In genomic region chr1:36343651-36344394, GRCh38 we compare ENCODE assay signal across 27 cellular contexts. TPM values are rescaled to one million over a fixed set of nuclear protein-coding genes. Genes with fewer than 3 reads are reported as not detected.
DNase-seq lines count a peak whose midpoint lies in the region; ATAC-seq and TF ChIP-seq lines count a peak whose summit lies in the region.
"Had no signal": no experiment of that assay in that cellular context is flagged by ENCODE, and none has a peak within 500 bp of the region (broad histone marks: within the 10 kb centered on the region; RNA-seq: fewer than 3 reads in every experiment).

No MANE protein-coding gene starts in this region.

- H3K36me3 ChIP-seq in esophagus squamous epithelium, result peaks cover 23 to 97% (median 44%) of the 10 kb centered on the region in 3 donors
- H3K36me3 ChIP-seq in aorta (ENCODE audit: control insufficient read depth in 1 of 2, insufficient read depth in 2 of 2, low read length in 1 of 2), result peaks cover 0 to 3% of the 10 kb centered on the region in 2 donors

- CTCF ChIA-PET in activated naive CD4-positive, alpha-beta T cell treated with anti-CD3 and anti-CD28 coated beads, Interleukin-2, amount 10 ng/mL, durations not matched to agents 7 days and 5 days (lab: Charles Lee), result interaction anchor here (0.5 to 5.5 kb wide), 9 partner anchors 9 to 110 kb away, joined by 4 to 83 read pairs (median 10); partner anchors contain the start of gene LSM10

- H3K27me3 ChIP-seq in esophagus squamous epithelium, result no peaks in the 10 kb centered on the region
- H3K27me3 ChIP-seq in aorta (ENCODE audit: control insufficient read depth in 1 of 2, insufficient read depth in 2 of 2, low read length in 1 of 2), result no peaks in the 10 kb centered on the region
- H3K27me3 ChIP-seq: body of pancreas, transverse colon had no signal

- ATAC-seq in sciatic nerve (peak; percentile 11), aorta (ENCODE audit: low FRiP score) (no peak), GM21786 (IDR thresholded peaks at IDR 0.05; ENCODE audit: unreplicated experiment) (no peak), HG02763 (IDR thresholded peaks at IDR 0.05; ENCODE audit: unreplicated experiment) (no peak)
- ATAC-seq: body of pancreas had no signal

- H3K27ac Mint-ChIP-seq in activated naive CD4-positive, alpha-beta T cell treated with anti-CD3 and anti-CD28 coated beads, Interleukin-2, amount 10 ng/mL, durations not matched to agents 7 days and 5 days, result peak overlapping the region; percentile 33
- H3K27ac Mint-ChIP-seq: activated T-cell treated with anti-CD3 and anti-CD28 coated beads, Interleukin-2, amount 50 U/mL, for 72 hours; B cell had no signal

- TF ChIP-seq POLR2A in esophagus squamous epithelium (IDR thresholded peaks at IDR 0.05), result no peak

- H3K27ac ChIP-seq in esophagus squamous epithelium, result peak overlapping the region; percentile 5 to 75 (median 48)
- H3K27ac ChIP-seq in aorta (ENCODE audit: low read depth in 1 of 2, low read length in 2 of 2), result peak overlapping the region; percentile 23 to 91
- H3K27ac ChIP-seq: body of pancreas had no signal

- H3K9me3 Mint-ChIP-seq in activated naive CD4-positive, alpha-beta T cell treated with anti-CD3 and anti-CD28 coated beads, Interleukin-2, amount 10 ng/mL, durations not matched to agents 7 days and 5 days, result no peaks in the 10 kb centered on the region
- H3K9me3 Mint-ChIP-seq: activated T-cell treated with anti-CD3 and anti-CD28 coated beads, Interleukin-2, amount 50 U/mL, for 72 hours had no signal

- H3K27me3 Mint-ChIP-seq in activated naive CD4-positive, alpha-beta T cell treated with anti-CD3 and anti-CD28 coated beads, Interleukin-2, amount 10 ng/mL, durations not matched to agents 7 days and 5 days, result no peaks in the 10 kb centered on the region
- H3K27me3 Mint-ChIP-seq: activated naive CD8-positive, alpha-beta T cell; B cell had no signal

- H3K4me3 ChIP-seq in esophagus squamous epithelium (no peak overlapping the region), aorta (ENCODE audit: low read length in 2 of 2) (no peak overlapping the region)
- H3K4me3 ChIP-seq: body of pancreas, lung, transverse colon had no signal

- peaks cover 44% of the 10 kb centered on the region for H3K36me3 Mint-ChIP-seq in activated naive CD4-positive, alpha-beta T cell treated with anti-CD3 and anti-CD28 coated beads, Interleukin-2, amount 10 ng/mL, durations not matched to agents 7 days and 5 days
- H3K36me3 Mint-ChIP-seq: activated naive CD8-positive, alpha-beta T cell had no signal

- WGBS in esophagus squamous epithelium, 2 donors, result 80 to 90% methylated on average over 2 to 9 of the region's 24 CpGs
- 91 to 92% methylated on average over 23 to 24 of the region's 24 CpGs for WGBS in aorta, 2 donors

- H3K9me3 ChIP-seq in esophagus squamous epithelium (no peaks in the 10 kb centered on the region), aorta (ENCODE audit: control insufficient read depth, low read length) (no peaks in the 10 kb centered on the region)
- H3K9me3 ChIP-seq: body of pancreas, transverse colon had no signal

- H3K4me1 ChIP-seq in esophagus squamous epithelium, result peaks cover 5 to 24% (median 12%) of the 10 kb centered on the region in 3 donors
- H3K4me1 ChIP-seq in aorta (ENCODE audit: control insufficient read depth in 1 of 2, insufficient read depth in 2 of 2, low read length in 2 of 2), result no peaks in the 10 kb centered on the region
- H3K4me1 ChIP-seq: body of pancreas had no signal

- peaks cover 10% of the 10 kb centered on the region for H3K4me1 Mint-ChIP-seq in activated naive CD4-positive, alpha-beta T cell treated with anti-CD3 and anti-CD28 coated beads, Interleukin-2, amount 10 ng/mL, durations not matched to agents 7 days and 5 days

- no peak for DNase-seq in activated naive CD4-positive, alpha-beta T cell treated with anti-CD3 and anti-CD28 coated beads, Interleukin-2, amount 10 ng/mL, durations not matched to agents 7 days and 5 days
- DNase-seq in activated naive CD4-positive, alpha-beta T cell treated with Interleukin-2 at 50 U/mL for 16 hours, result no peak
- DNase-seq in esophagus squamous epithelium (lab: John Stamatoyannopoulos, UW), result no peak
- DNase-seq in sciatic nerve (ENCODE audit: low spot score), result no peak
- DNase-seq in aorta, result no peak
- no peak for DNase-seq in NCI-H69 (lab: John Stamatoyannopoulos, UW)
- DNase-seq: 8988T; activated CD4-positive, alpha-beta T cell treated with anti-CD3 and anti-CD28 coated beads for 1 hour; activated T-cell treated with anti-CD3 and anti-CD28 coated beads, Interleukin-2, amount 50 U/mL, for 72 hours; body of pancreas; COR-L47; DND-41; foreskin fibroblast; H7; islet precursor cell; Kasumi-1; NCI-H1048; NCI-H2029 treated with DMSO at 0.1 percent for 48 hours; NCI-H446 treated with DMSO at 0.1 percent for 48 hours; nucleus accumbens; stimulated activated naive CD4-positive, alpha-beta T cell; transverse colon had no signal

- no peak for TF ChIP-seq CTCF in esophagus squamous epithelium (IDR thresholded peaks at IDR 0.05)

- intact Hi-C loops in esophagus squamous epithelium (cut with DNase I) (loop anchor here (5.0 kb wide), 1 partner anchor 78 kb away; no protein-coding TSS in a partner anchor), sciatic nerve (cut with DNase I) (loop anchor here (5.0 kb wide), 1 partner anchor 78 kb away; no protein-coding TSS in a partner anchor), aorta (cut with DNase I) (loop anchor here in 1 of 2 donors (2.0 kb wide), 1 partner anchor 77 kb away; no protein-coding TSS in a partner anchor)

- H3K4me3 Mint-ChIP-seq in activated naive CD4-positive, alpha-beta T cell treated with anti-CD3 and anti-CD28 coated beads, Interleukin-2, amount 10 ng/mL, durations not matched to agents 7 days and 5 days, result no peak overlapping the region
- H3K4me3 Mint-ChIP-seq: activated naive CD8-positive, alpha-beta T cell; activated T-cell treated with anti-CD3 and anti-CD28 coated beads, Interleukin-2, amount 50 U/mL, for 72 hours; B cell had no signal

RNA-seq across cellular contexts. Expression of gene EVA1B, which starts 20.4 kb away (rescaled TPM):
- total RNA-seq in esophagus squamous epithelium (10 to 100 TPM in 3 of 4 donors, 1 to 10 TPM in 1; 7.5 to 22.1 (median 12.8) TPM), sciatic nerve (36.4 TPM), aorta (10 to 100 TPM; 44.7 to 58.3 TPM)
- polyA plus RNA-seq in aorta, result 100 to 1,000 TPM in 1 of 2 donors, 10 to 100 TPM in 1; 38.2 to 165 TPM

RNA-seq across cellular contexts. Expression of gene SH3D21, which starts 37.7 kb away (rescaled TPM):
- total RNA-seq in esophagus squamous epithelium (1 to 10 TPM; 2.8 to 9.7 (median 3.7) TPM), sciatic nerve (9.8 TPM), aorta (1 to 10 TPM; 4.1 to 6.9 TPM)
- polyA plus RNA-seq in aorta, result 1 to 10 TPM; 2.4 to 5.1 TPM

RNA-seq across cellular contexts. Expression of gene STK40, which starts 41.9 kb away (rescaled TPM):
- total RNA-seq in esophagus squamous epithelium (10 to 100 TPM; 34.5 to 59.7 (median 42.3) TPM), sciatic nerve (47.2 TPM), aorta (10 to 100 TPM; 63.9 to 95.7 TPM)
- 10 to 100 TPM; 33.2 to 35.4 TPM for polyA plus RNA-seq in aorta

RNA-seq across cellular contexts. Expression of gene LSM10, which starts 53.9 kb away (rescaled TPM):
- 10 to 100 TPM in 3 of 4 donors, 1 to 10 TPM in 1; 8.5 to 29.4 (median 16.9) TPM for total RNA-seq in esophagus squamous epithelium
- 27.7 TPM for total RNA-seq in sciatic nerve
- total RNA-seq in aorta, result 10 to 100 TPM; 30.1 TPM
- polyA plus RNA-seq in aorta, result 10 to 100 TPM; 39.6 to 57.7 TPM
